Comparison of ENCODE assay signal across 1 cellular context in the genomic region with DNA sequence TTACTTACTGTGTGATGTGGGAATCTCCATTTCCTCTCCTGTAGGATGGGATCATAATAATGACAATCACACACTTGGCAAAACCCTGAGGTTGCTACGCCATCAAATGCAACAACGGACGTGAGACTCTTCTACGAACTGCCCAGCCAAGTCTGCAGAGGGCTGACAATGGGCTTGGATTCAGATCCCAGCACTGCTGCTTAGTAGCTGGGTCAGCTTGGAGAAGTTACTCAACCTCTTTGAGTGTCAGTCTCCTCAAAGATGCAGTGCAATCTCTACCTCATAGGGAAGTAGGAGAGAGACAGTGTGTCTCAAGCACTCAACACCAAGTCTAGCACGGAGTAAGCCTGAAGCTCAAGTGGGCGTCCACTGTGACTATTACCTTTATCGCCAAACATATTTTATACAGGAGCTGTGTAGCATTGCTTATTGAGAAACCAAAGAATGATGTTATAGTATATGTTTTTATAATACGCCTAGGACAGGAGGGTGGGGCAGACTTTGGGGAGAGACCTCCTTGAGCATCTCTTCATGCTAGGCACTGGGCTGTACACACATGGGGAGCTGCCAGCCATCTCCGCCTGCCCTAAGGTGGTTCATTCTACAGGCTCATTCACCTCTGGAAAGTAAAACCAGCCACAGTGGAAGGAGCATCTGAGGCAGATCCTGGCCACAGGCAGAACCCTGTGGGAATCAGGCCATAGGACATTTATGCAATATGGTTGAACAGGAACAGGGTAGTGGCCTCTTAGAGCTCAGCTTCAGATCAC.
TF ChIP-seq lines count a peak whose summit lies in the region.

No MANE protein-coding gene starts in this region.

TF ChIP-seq in IMR-90, 13 proteins besides CTCF, POLR2A, EP300 and RAD21 (continued from another document):
- TF ChIP-seq, protein P1, sequence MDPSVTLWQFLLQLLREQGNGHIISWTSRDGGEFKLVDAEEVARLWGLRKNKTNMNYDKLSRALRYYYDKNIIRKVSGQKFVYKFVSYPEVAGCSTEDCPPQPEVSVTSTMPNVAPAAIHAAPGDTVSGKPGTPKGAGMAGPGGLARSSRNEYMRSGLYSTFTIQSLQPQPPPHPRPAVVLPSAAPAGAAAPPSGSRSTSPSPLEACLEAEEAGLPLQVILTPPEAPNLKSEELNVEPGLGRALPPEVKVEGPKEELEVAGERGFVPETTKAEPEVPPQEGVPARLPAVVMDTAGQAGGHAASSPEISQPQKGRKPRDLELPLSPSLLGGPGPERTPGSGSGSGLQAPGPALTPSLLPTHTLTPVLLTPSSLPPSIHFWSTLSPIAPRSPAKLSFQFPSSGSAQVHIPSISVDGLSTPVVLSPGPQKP (IDR thresholded peaks at IDR 0.05; ENCODE audit: borderline replicate concordance, low read depth, low read length) = no peak
- TF ChIP-seq BHLHE40 (IDR thresholded peaks at IDR 0.05; ENCODE audit: low read depth, low read length) = no peak
- TF ChIP-seq NFE2L2 (IDR thresholded peaks at IDR 0.05; ENCODE audit: low read depth, low read length) = no peak
- TF ChIP-seq MAZ (IDR thresholded peaks at IDR 0.05; ENCODE audit: borderline replicate concordance, low read depth, low read length) = no peak
- no peak for TF ChIP-seq CHD1 (IDR thresholded peaks at IDR 0.05; ENCODE audit: low read depth, low read length)
- TF ChIP-seq SMC3 (IDR thresholded peaks at IDR 0.05; ENCODE audit: low read depth, low read length) = no peak
- TF ChIP-seq RCOR1 (IDR thresholded peaks at IDR 0.05; ENCODE audit: insufficient replicate concordance, low read length) = no peak
- TF ChIP-seq RFX5 (IDR thresholded peaks at IDR 0.05; ENCODE audit: low read depth, low read length) = no peak
- no peak for TF ChIP-seq FOS (IDR thresholded peaks at IDR 0.05; ENCODE audit: low read depth, low read length)
- no peak for TF ChIP-seq MXI1 (IDR thresholded peaks at IDR 0.05; ENCODE audit: borderline replicate concordance, low read depth, low read length)
